In genomic region chr2:232400244-232401015, GRCh38 we compare ENCODE assay signal across 30 cellular contexts. TPM values are rescaled to one million over a fixed set of nuclear protein-coding genes. Genes with fewer than 3 reads are reported as not detected.
DNase-seq lines count a peak whose midpoint lies in the region; ATAC-seq, FAIRE-seq and TF ChIP-seq lines count a peak whose summit lies in the region.
"Had no signal": no experiment of that assay in that cellular context is flagged by ENCODE, and none has a peak within 500 bp of the region (broad histone marks: within the 10 kb centered on the region; RNA-seq: fewer than 3 reads in every experiment).

No MANE protein-coding gene starts in this region.

- intact Hi-C loops in transverse colon (cut with DNase I; ENCODE audit: low total_unique reads), result no loop called here

- no peak overlapping the region for H3K4me3 Mint-ChIP-seq in type B pancreatic cell
- H3K4me3 Mint-ChIP-seq: activated naive CD8-positive, alpha-beta T cell treated with anti-CD3 and anti-CD28 coated beads, Interleukin-2, amount 10 ng/mL, durations not matched to agents 7 days and 5 days; activated T-cell treated with anti-CD3 and anti-CD28 coated beads, Interleukin-2, amount 50 U/mL, for 24 hours; natural killer cell had no signal

- TF ChIP-seq CTCF in A549 (IDR thresholded peaks at IDR 0.05), result no peak
- no peak for TF ChIP-seq CTCF in type B pancreatic cell (conservative IDR thresholded peaks at IDR 0.05)
- TF ChIP-seq CTCF in transverse colon (IDR thresholded peaks at IDR 0.05), result no peak

- 43% methylated on average over 9 of the region's 9 CpGs for WGBS in A549 (ENCODE audit: missing lambda C conversion rate)
- WGBS in transverse colon (ENCODE audit: low coverage in 1 of 2), 2 donors, result 18 to 36% methylated on average over 2 to 9 of the region's 9 CpGs

- peak; percentile 56 to 67; a peak in 5 of 6 replicates for ATAC-seq in A549
- ATAC-seq in GM19035 (IDR thresholded peaks at IDR 0.05; ENCODE audit: unreplicated experiment), result no peak
- ATAC-seq: natural killer cell had no signal

- no peaks in the 10 kb centered on the region for H3K4me1 Mint-ChIP-seq in type B pancreatic cell (ENCODE audit: unreplicated experiment)
- H3K4me1 Mint-ChIP-seq: natural killer cell had no signal

- no peak overlapping the region for H3K27ac ChIP-seq in A549
- peak overlapping the region in 8 of 11 experiments; percentile 11 to 83 (median 64); a peak in 11 of 22 replicates for H3K27ac ChIP-seq in BLaER1 treated with 17β-estradiol and CSF1 and Interleukin-3, amounts not matched to agents 10 nM and 100 nM
- peak overlapping the region in 1 of 4 donors; percentile 33 for H3K27ac ChIP-seq in transverse colon
- H3K27ac ChIP-seq: ascending aorta, C4-2B, HL-60, sigmoid colon, tibial nerve had no signal

- H3K27me3 ChIP-seq in BLaER1 treated with 17β-estradiol and CSF1 and Interleukin-3, amounts not matched to agents 10 nM and 100 nM, result no peaks in the 10 kb centered on the region
- peaks cover 11% of the 10 kb centered on the region for H3K27me3 ChIP-seq in transverse colon
- H3K27me3 ChIP-seq: ascending aorta had no signal

- no peak for FAIRE-seq in A549 (lab: Jason Lieb, UNC)
- FAIRE-seq: endothelial cell of umbilical vein, frontal cortex, GM18507, GM19239, H1 had no signal

- no peak for TF ChIP-seq RAD21 in A549 (conservative IDR thresholded peaks at IDR 0.05 in 1 of 2, IDR thresholded peaks at IDR 0.05 in 1 of 2)

- H3K27ac Mint-ChIP-seq in type B pancreatic cell, result no peak overlapping the region
- H3K27ac Mint-ChIP-seq: activated naive CD8-positive, alpha-beta T cell treated with anti-CD3 and anti-CD28 coated beads, Interleukin-2, amount 10 ng/mL, durations not matched to agents 7 days and 5 days; activated T-cell treated with anti-CD3 and anti-CD28 coated beads, Interleukin-2, amount 50 U/mL, for 24 hours; natural killer cell; progenitor cell of endocrine pancreas had no signal

- H3K4me1 ChIP-seq in A549 (peaks cover 24% of the 10 kb centered on the region; the same call in 2 of the 3 replicates), transverse colon (peaks cover 0 to 9% (median 4%) of the 10 kb centered on the region in 4 donors)
- peaks cover 18 to 74% (median 56%) of the 10 kb centered on the region in 10 experiments for H3K4me1 ChIP-seq in BLaER1 treated with 17β-estradiol and CSF1 and Interleukin-3, amounts not matched to agents 10 nM and 100 nM
- H3K4me1 ChIP-seq: ascending aorta, sigmoid colon, tibial nerve had no signal

- H4K20me1 ChIP-seq in BLaER1 treated with 17β-estradiol and CSF1 and Interleukin-3, amounts not matched to agents 10 nM and 100 nM, result no peaks in the 10 kb centered on the region

- POLR2A ChIA-PET in A549 (lab: Yijun Ruan, JAX), result no interaction called here

- no peak overlapping the region for H3K4me3 ChIP-seq in A549
- peak overlapping the region in 1 of 10 experiments; percentile 8; a peak in 1 of 20 replicates for H3K4me3 ChIP-seq in BLaER1 treated with 17β-estradiol and CSF1 and Interleukin-3, amounts not matched to agents 10 nM and 100 nM
- no peak overlapping the region for H3K4me3 ChIP-seq in transverse colon
- H3K4me3 ChIP-seq: ascending aorta, lung, sigmoid colon, tibial nerve had no signal

- no peaks in the 10 kb centered on the region for H3K36me3 Mint-ChIP-seq in type B pancreatic cell
- H3K36me3 Mint-ChIP-seq: activated naive CD8-positive, alpha-beta T cell treated with anti-CD3 and anti-CD28 coated beads, Interleukin-2, amount 10 ng/mL, durations not matched to agents 7 days and 5 days; natural killer cell had no signal

- TF ChIP-seq EP300 in A549 (IDR thresholded peaks at IDR 0.05), result no peak
- no peak for TF ChIP-seq EP300 in transverse colon (IDR thresholded peaks at IDR 0.05; ENCODE audit: low read depth)

- no peaks in the 10 kb centered on the region for H3K9me3 ChIP-seq in A549
- no peaks in the 10 kb centered on the region for H3K9me3 ChIP-seq in BLaER1 treated with 17β-estradiol and CSF1 and Interleukin-3, amounts not matched to agents 10 nM and 100 nM (replicated peaks in 1 of 11)
- H3K9me3 ChIP-seq in transverse colon, result no peaks in the 10 kb centered on the region
- H3K9me3 ChIP-seq: ascending aorta, sigmoid colon, tibial nerve had no signal

- DNase-seq in A549 (ENCODE audit: low read depth in 1 of 2, low spot score in 1 of 2) (peak in 1 of 2 experiments; percentile 23), NCI-H1694 (lab: John Stamatoyannopoulos, UW) (peak; percentile 37), RPMI8226 (peak; percentile 19), type B pancreatic cell (ENCODE audit: extremely low spot score, unreplicated experiment) (no peak), transverse colon (no peak)
- DNase-seq: activated gamma-delta T cell treated with Interleukin-2 at 50 U/mL for 16 hours; activated naive CD8-positive, alpha-beta T cell treated with anti-CD3 and anti-CD28 coated beads, Interleukin-2, amount 10 ng/mL, durations not matched to agents 7 days and 5 days; activated T-cell treated with anti-CD3 and anti-CD28 coated beads, Interleukin-2, amount 50 U/mL, for 24 hours; MV-4-11; natural killer cell; NCI-H187; NCI-H446 treated with DMSO at 0.1 percent for 48 hours; nucleus accumbens; Right ventricle myocardium superior; sigmoid colon; stimulated activated CD4-positive, alpha-beta T cell treated with anti-CD3 and anti-CD28 coated beads, Interleukin-4, amount 100 ng/mL, for 4 hours; T-helper 2 cell had no signal

- peak overlapping the region; percentile 35; the same call in 2 of the 3 replicates for H3K4me2 ChIP-seq in A549
- H3K4me2 ChIP-seq in BLaER1 treated with 17β-estradiol and CSF1 and Interleukin-3, amounts not matched to agents 10 nM and 100 nM, result peak overlapping the region; percentile 23 to 88 (median 72); a peak in 21 of 22 replicates

- in situ Hi-C loops in transverse colon (cut with MboI; ENCODE audit: low pct_ligation_motif_present in 1 of 4, low pct_unique_long_range_greater_than_20kb in 1 of 4, low sequenced_read_pairs in 3 of 4), result no loop called here

- no peak for TF ChIP-seq POLR2A in A549 (IDR thresholded peaks at IDR 0.05; ENCODE audit: low read length)
- no peak for TF ChIP-seq POLR2A in transverse colon (IDR thresholded peaks at IDR 0.05)

- CTCF ChIA-PET in A549 (lab: Yijun Ruan, JAX), result interaction anchor here (1.2 to 2.1 kb wide), 4 partner anchors 8 to 75 kb away, joined by 3 to 11 read pairs (median 4); no protein-coding TSS in a partner anchor

- H3K27me3 Mint-ChIP-seq in type B pancreatic cell, result peaks cover 21% of the 10 kb centered on the region

- H3K9me3 Mint-ChIP-seq in type B pancreatic cell, result no peaks in the 10 kb centered on the region
- H3K9me3 Mint-ChIP-seq: activated naive CD8-positive, alpha-beta T cell treated with anti-CD3 and anti-CD28 coated beads, Interleukin-2, amount 10 ng/mL, durations not matched to agents 7 days and 5 days; activated T-cell treated with anti-CD3 and anti-CD28 coated beads, Interleukin-2, amount 50 U/mL, for 24 hours; natural killer cell had no signal

- H3K36me3 ChIP-seq in BLaER1 treated with 17β-estradiol and CSF1 and Interleukin-3, amounts not matched to agents 10 nM and 100 nM, result no peaks in the 10 kb centered on the region
- H3K36me3 ChIP-seq in transverse colon, result no peaks in the 10 kb centered on the region
- H3K36me3 ChIP-seq: ascending aorta, sigmoid colon, tibial nerve had no signal

- peak overlapping the region in 4 of 11 experiments; percentile 47 to 74 (median 69); a peak in 8 of 22 replicates for H3K9ac ChIP-seq in BLaER1 treated with 17β-estradiol and CSF1 and Interleukin-3, amounts not matched to agents 10 nM and 100 nM

TF ChIP-seq in A549, 52 proteins besides CTCF, POLR2A, EP300 and RAD21 (continues in another document):
- TF ChIP-seq EHF (CRISPR knock-in tag; IDR thresholded peaks at IDR 0.05) (no peak), MAFK (IDR thresholded peaks at IDR 0.05; ENCODE audit: partially characterized antibody) (no peak), CHD4 (IDR thresholded peaks at IDR 0.05; ENCODE audit: borderline replicate concordance) (no peak), FOSL2 (IDR thresholded peaks at IDR 0.05) (no peak), FOSL2 (CRISPR knock-in tag; IDR thresholded peaks at IDR 0.05) (no peak), HOXA7 (CRISPR knock-in tag; IDR thresholded peaks at IDR 0.05) (no peak), ZSCAN20 (CRISPR knock-in tag; IDR thresholded peaks at IDR 0.05) (no peak), NPAS2 (CRISPR knock-in tag; IDR thresholded peaks at IDR 0.05; ENCODE audit: borderline replicate concordance) (no peak), ZFP36 (IDR thresholded peaks at IDR 0.05; ENCODE audit: borderline replicate concordance, partially characterized antibody) (no peak), TP53 (CRISPR knock-in tag; IDR thresholded peaks at IDR 0.05) (no peak), PHF8 (IDR thresholded peaks at IDR 0.05; ENCODE audit: borderline replicate concordance, low read depth) (no peak), HES2 (IDR thresholded peaks at IDR 0.05) (no peak)

RNA-seq across cellular contexts. Expression of gene ALPG, which starts 6.2 kb away (rescaled TPM):
- 0.17 and 0.18 TPM in 2 replicates for polyA plus RNA-seq in A549 (2011; rRNA removed)
- polyA plus RNA-seq in A549 (2012; cell fraction: cytosol; rRNA removed), result 0.08 and 0.12 TPM in 2 replicates
- 0.24 and 0.30 TPM in 2 replicates for polyA plus RNA-seq in A549 (2012; cell fraction: nucleus; rRNA removed)
- 0.04 to 0.07 TPM in 2 of 3 replicates, not detected in the other for polyA plus RNA-seq in A549 (2017; fragmentation: RNase III; extraction: RNeasy Plus Mini Kit Qiagen cat#74134 plus additional on column Dnase treatment)
- polyA minus RNA-seq in A549 (2011; rRNA and poly(A)+ RNA removed), result 0.08 and 0.15 TPM in 2 replicates
- total RNA-seq in type B pancreatic cell (ENCODE audit: low replicate concordance), result 0.14 and 0.88 TPM in 2 replicates
- not detected for total RNA-seq in transverse colon
- total RNA-seq: activated naive CD8-positive, alpha-beta T cell treated with anti-CD3 and anti-CD28 coated beads, Interleukin-2, amount 10 ng/mL, durations not matched to agents 7 days and 5 days; ascending aorta; endothelial cell of umbilical vein; frontal cortex; natural killer cell; progenitor cell of endocrine pancreas; Right ventricle myocardium superior; sigmoid colon; tibial nerve had no signal
- polyA plus RNA-seq: endothelial cell of umbilical vein had no signal

RNA-seq across cellular contexts. Expression of gene ALPP, which starts 21.9 kb away (rescaled TPM):
- polyA plus RNA-seq in A549 (2011; rRNA removed), result 0.05 and 0.10 TPM in 2 replicates
- 0.05 and 0.11 TPM in 2 replicates for polyA plus RNA-seq in A549 (2012; cell fraction: cytosol; rRNA removed)
- 0.20 and 0.22 TPM in 2 replicates for polyA plus RNA-seq in A549 (2012; cell fraction: nucleus; rRNA removed)
- polyA plus RNA-seq in A549 (2017; fragmentation: RNase III; extraction: RNeasy Plus Mini Kit Qiagen cat#74134 plus additional on column Dnase treatment), result 0.18 to 0.31 TPM (median 0.18 TPM) in 3 replicates
- polyA minus RNA-seq in A549 (2011; rRNA and poly(A)+ RNA removed), result 0.17 TPM in 1 of 2 replicates, not detected in the other
- 0.27 and 1.5 TPM in 2 replicates for total RNA-seq in type B pancreatic cell (ENCODE audit: low replicate concordance)
- total RNA-seq in transverse colon, result not detected
- total RNA-seq: activated naive CD8-positive, alpha-beta T cell treated with anti-CD3 and anti-CD28 coated beads, Interleukin-2, amount 10 ng/mL, durations not matched to agents 7 days and 5 days; ascending aorta; endothelial cell of umbilical vein; frontal cortex; progenitor cell of endocrine pancreas; Right ventricle myocardium superior; sigmoid colon; tibial nerve had no signal
- polyA plus RNA-seq: endothelial cell of umbilical vein had no signal

RNA-seq across cellular contexts. Expression of gene ALPI, which starts 55.5 kb away (rescaled TPM):
- polyA plus RNA-seq in A549 (2011; rRNA removed) (0.05 and 0.11 TPM in 2 replicates), A549 (2017; fragmentation: RNase III; extraction: RNeasy Plus Mini Kit Qiagen cat#74134 plus additional on column Dnase treatment) (not detected in 3 replicates)
- 0.03 and 0.04 TPM in 2 replicates for polyA plus RNA-seq in A549 (2012; cell fraction: cytosol; rRNA removed)
- 0.02 TPM in 2 replicates for polyA plus RNA-seq in A549 (2012; cell fraction: nucleus; rRNA removed)
- polyA minus RNA-seq in A549 (2011; rRNA and poly(A)+ RNA removed), result 0.24 and 0.29 TPM in 2 replicates
- total RNA-seq in type B pancreatic cell (ENCODE audit: low replicate concordance) (1.5 and 6.5 TPM in 2 replicates), transverse colon (10 to 100 TPM in 3 of 4 donors, 1 to 10 TPM in 1; 4.2 to 50.9 (median 25.9) TPM)
- total RNA-seq: activated naive CD8-positive, alpha-beta T cell treated with anti-CD3 and anti-CD28 coated beads, Interleukin-2, amount 10 ng/mL, durations not matched to agents 7 days and 5 days; ascending aorta; endothelial cell of umbilical vein; frontal cortex; H1; lung; natural killer cell; progenitor cell of endocrine pancreas; Right ventricle myocardium superior; sigmoid colon; tibial nerve had no signal
- polyA plus RNA-seq: endothelial cell of umbilical vein, H1, lung had no signal

Comparison
In these comparisons a context has a peak if more than half of its experiments do, and no peak if none do; other contexts are left out.
1. DNase-seq: peak in NCI-H1694 (single experiment) and RPMI8226 (single experiment); none in type B pancreatic cell (single experiment) and transverse colon (single experiment).
2. H3K27ac ChIP-seq: peak in BLaER1 treated with 17β-estradiol and CSF1 and Interleukin-3, amounts not matched to agents 10 nM and 100 nM (8 of 11); none in A549 (0 of 2).